8 cellular contexts compared by ENCODE assay signal in the genomic region with DNA sequence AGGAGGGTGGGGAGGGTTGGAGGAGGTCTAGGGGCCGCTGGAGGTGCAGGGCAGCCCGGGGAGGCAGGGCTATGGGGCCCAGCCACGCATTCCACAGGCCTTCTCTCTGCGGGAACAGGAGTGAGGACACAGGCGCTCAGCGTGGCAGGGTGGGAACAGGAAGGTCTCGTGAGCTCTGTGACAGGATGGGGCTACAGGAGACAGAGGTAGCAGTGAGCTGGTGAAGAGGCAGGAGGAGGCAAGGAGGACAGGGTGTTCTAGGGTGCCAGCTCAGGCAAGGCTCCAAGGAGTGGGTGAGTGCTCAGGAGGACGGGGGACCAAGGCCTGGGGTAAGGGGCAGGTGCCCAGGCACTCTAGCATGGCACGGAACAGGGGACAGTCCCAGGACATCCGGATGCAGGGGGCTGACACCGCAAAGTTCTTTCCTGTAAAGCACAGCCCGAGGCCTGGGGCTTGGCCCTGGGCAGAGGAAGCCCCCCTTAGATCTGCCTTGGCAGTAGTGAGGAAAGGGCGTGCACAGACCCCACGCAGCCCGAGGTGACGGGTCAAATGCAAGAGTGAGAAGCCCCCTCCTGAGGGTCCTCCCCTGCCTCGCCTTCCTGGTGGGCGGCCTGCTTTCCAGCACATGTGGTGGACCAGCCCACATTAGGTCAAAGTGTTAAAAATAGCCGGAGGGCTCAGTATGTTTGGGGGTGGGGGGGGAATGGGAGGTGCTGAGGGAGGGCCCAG. TPM values are rescaled to one million over a fixed set of nuclear protein-coding genes. Genes with fewer than 3 reads are reported as not detected.
DNase-seq lines count a peak whose midpoint lies in the region; ATAC-seq and TF ChIP-seq lines count a peak whose summit lies in the region.

No MANE protein-coding gene starts in this region.

- CTCF ChIA-PET in activated naive CD4-positive, alpha-beta T cell treated with anti-CD3 and anti-CD28 coated beads, Interleukin-2, amount 10 ng/mL, durations not matched to agents 7 days and 5 days (lab: Charles Lee) = interaction anchor here (0.6 to 10.4 kb wide), 11 partner anchors 12 to 88 kb away, joined by 3 to 146 read pairs (median 12); a partner anchor contains a TSS

- H3K36me3 Mint-ChIP-seq in activated naive CD4-positive, alpha-beta T cell treated with anti-CD3 and anti-CD28 coated beads, Interleukin-2, amount 10 ng/mL, durations not matched to agents 7 days and 5 days = peaks cover 12% of the 10 kb centered on the region
- no peaks in the 10 kb centered on the region for H3K36me3 Mint-ChIP-seq in progenitor cell of endocrine pancreas (ENCODE audit: insufficient read depth)

- no peak overlapping the region for H3K9ac ChIP-seq in HUES48 (ENCODE audit: low read depth, low read length)

- peaks cover 54% of the 10 kb centered on the region for H3K4me1 ChIP-seq in HUES48 (ENCODE audit: control insufficient read depth, insufficient read depth, low read length)

- no peaks in the 10 kb centered on the region for H3K9me3 Mint-ChIP-seq in activated naive CD4-positive, alpha-beta T cell treated with anti-CD3 and anti-CD28 coated beads, Interleukin-2, amount 10 ng/mL, durations not matched to agents 7 days and 5 days
- no peaks in the 10 kb centered on the region for H3K9me3 Mint-ChIP-seq in progenitor cell of endocrine pancreas (ENCODE audit: low read depth)

- H3K27ac ChIP-seq in HUES48 (ENCODE audit: low read depth, low read length) = peak overlapping the region; percentile 98

- H3K27me3 Mint-ChIP-seq in activated naive CD4-positive, alpha-beta T cell treated with anti-CD3 and anti-CD28 coated beads, Interleukin-2, amount 10 ng/mL, durations not matched to agents 7 days and 5 days = peaks cover 10% of the 10 kb centered on the region
- no peaks in the 10 kb centered on the region for H3K27me3 Mint-ChIP-seq in progenitor cell of endocrine pancreas

- ATAC-seq in Right ventricle myocardium superior (ENCODE audit: poor library complexity) (peak; percentile 13), HG02571 (IDR thresholded peaks at IDR 0.05; ENCODE audit: unreplicated experiment) (no peak), HG02938 (IDR thresholded peaks at IDR 0.05; ENCODE audit: unreplicated experiment) (no peak)

- H3K4me3 Mint-ChIP-seq in activated naive CD4-positive, alpha-beta T cell treated with anti-CD3 and anti-CD28 coated beads, Interleukin-2, amount 10 ng/mL, durations not matched to agents 7 days and 5 days = peak overlapping the region; percentile 87
- H3K4me3 Mint-ChIP-seq in progenitor cell of endocrine pancreas (ENCODE audit: low read depth) = peak overlapping the region; percentile 35

- DNase-seq in A172 (ENCODE audit: low spot score) (peak; percentile 23), Right ventricle myocardium superior (peak; percentile 69), progenitor cell of endocrine pancreas (ENCODE audit: low spot score, unreplicated experiment) (no peak), SHP77 treated with DMSO at 0.1 percent for 48 hours (lab: John Stamatoyannopoulos, UW) (no peak)
- DNase-seq in activated naive CD4-positive, alpha-beta T cell treated with anti-CD3 and anti-CD28 coated beads, Interleukin-2, amount 10 ng/mL, durations not matched to agents 7 days and 5 days = peak; percentile 60

- no peak for TF ChIP-seq CTCF in progenitor cell of endocrine pancreas (IDR thresholded peaks at IDR 0.05; ENCODE audit: unreplicated experiment)

- peak overlapping the region; percentile 97 for H3K27ac Mint-ChIP-seq in activated naive CD4-positive, alpha-beta T cell treated with anti-CD3 and anti-CD28 coated beads, Interleukin-2, amount 10 ng/mL, durations not matched to agents 7 days and 5 days
- peak overlapping the region; percentile 94 for H3K27ac Mint-ChIP-seq in progenitor cell of endocrine pancreas

- H3K9me3 ChIP-seq in HUES48 (ENCODE audit: control insufficient read depth, insufficient read depth, low read length) = no peaks in the 10 kb centered on the region

- no peaks in the 10 kb centered on the region for H3K27me3 ChIP-seq in HUES48 (ENCODE audit: control insufficient read depth, insufficient read depth, low read length)

- no peak overlapping the region for H3K4me3 ChIP-seq in HUES48 (ENCODE audit: low read depth, low read length)

- no peaks in the 10 kb centered on the region for H3K36me3 ChIP-seq in HUES48 (ENCODE audit: control insufficient read depth, insufficient read depth, low read length)

- peaks cover 49% of the 10 kb centered on the region for H3K4me1 Mint-ChIP-seq in activated naive CD4-positive, alpha-beta T cell treated with anti-CD3 and anti-CD28 coated beads, Interleukin-2, amount 10 ng/mL, durations not matched to agents 7 days and 5 days
- peaks cover 58% of the 10 kb centered on the region for H3K4me1 Mint-ChIP-seq in progenitor cell of endocrine pancreas (ENCODE audit: low read depth)

- intact Hi-C loops in Right ventricle myocardium superior (cut with DNase I) = loop anchor here (2.0 to 5.0 kb wide), 3 partner anchors 36 to 93 kb away; a partner anchor contains a TSS

RNA-seq across cellular contexts. Expression of a gene that starts 4.7 kb away (rescaled TPM):
- 20.6 and 28.9 TPM in 2 replicates for total RNA-seq in A172 (2014; rRNA removed; shearing (Covaris generic))
- total RNA-seq in Right ventricle myocardium superior (451 TPM), progenitor cell of endocrine pancreas (78.8 and 99.9 TPM in 2 replicates)

RNA-seq across cellular contexts. Expression of a gene that starts 31.4 kb away (rescaled TPM):
- total RNA-seq in A172 (2014; rRNA removed; shearing (Covaris generic)) = 21.5 and 36.9 TPM in 2 replicates
- total RNA-seq in Right ventricle myocardium superior (8.6 TPM), progenitor cell of endocrine pancreas (27.3 and 27.5 TPM in 2 replicates)

RNA-seq across cellular contexts. Expression of a gene that starts 35.4 kb away (rescaled TPM):
- total RNA-seq in A172 (2014; rRNA removed; shearing (Covaris generic)) = 3.5 and 7.0 TPM in 2 replicates
- total RNA-seq in Right ventricle myocardium superior = 5.3 TPM
- 4.0 and 5.3 TPM in 2 replicates for total RNA-seq in progenitor cell of endocrine pancreas

Comparison
In these comparisons a context has a peak if more than half of its experiments do, and no peak if none do; other contexts are left out.
1. DNase-seq: peak in A172 (single experiment), activated naive CD4-positive, alpha-beta T cell treated with anti-CD3 and anti-CD28 coated beads, Interleukin-2, amount 10 ng/mL, durations not matched to agents 7 days and 5 days (single experiment) and Right ventricle myocardium superior (single experiment); none in progenitor cell of endocrine pancreas (single experiment) and SHP77 treated with DMSO at 0.1 percent for 48 hours (single experiment).